Comparison of ENCODE assay signal across 8 cellular contexts in genomic region chr12:67650528-67651379, GRCh38. TPM values are rescaled to one million over a fixed set of nuclear protein-coding genes. Genes with fewer than 3 reads are reported as not detected.
A peak's percentile ranks its signal among the peaks of the same experiment; 100 is the strongest.
DNase-seq lines count a peak whose midpoint lies in the region; ATAC-seq and TF ChIP-seq lines count a peak whose summit lies in the region.

No MANE protein-coding gene starts in this region.

- peak overlapping the region; percentile 95 to 97 for H3K27ac Mint-ChIP-seq in T-cell

- TF ChIP-seq CTCF in epithelial cell of proximal tubule (conservative IDR thresholded peaks at IDR 0.05; ENCODE audit: low read depth, low read length) (no peak), parathyroid adenoma (IDR thresholded peaks at IDR 0.05) (no peak)

- DNase-seq in Right ventricle myocardium inferior (ENCODE audit: missing footprints) = peak; percentile 53
- DNase-seq in left ventricle myocardium superior = no peak
- peak in 3 of 34 experiments; percentile 5 to 26 (median 22) for DNase-seq in T-cell
- DNase-seq in epithelial cell of proximal tubule (ENCODE audit: low read depth) = no peak
- no peak for DNase-seq in iPS-NIHi7 (ENCODE audit: extremely low spot score)
- no peak for DNase-seq in NK-92 treated with Interleukin-12 subunit alpha and Interleukin-12 subunit beta, amount 100 ng/mL, for 24 hours (lab: John Stamatoyannopoulos, UW)

- peak overlapping the region; percentile 59 for H3K4me2 ChIP-seq in parathyroid adenoma (ENCODE audit: low read length)

- H3K4me3 ChIP-seq in epithelial cell of proximal tubule (ENCODE audit: low read depth, low read length) (peak overlapping the region; percentile 90), parathyroid adenoma (ENCODE audit: low read depth, low read length) (peak overlapping the region; percentile 79)

- peaks cover 39% of the 10 kb centered on the region for H3K36me3 Mint-ChIP-seq in T-cell

- H2AFZ ChIP-seq in parathyroid adenoma = peak overlapping the region; percentile 97

- peaks cover 57 to 67% (median 65%) of the 10 kb centered on the region in 3 donors for H3K4me1 Mint-ChIP-seq in T-cell

- POLR2A ChIA-PET in T-cell (lab: Charles Lee) = interaction anchor here in 1 of 2 donors (0.5 kb wide), 1 partner anchor 573 kb away, joined by 3 read pairs; no protein-coding TSS in a partner anchor

- H3K27me3 ChIP-seq in parathyroid adenoma (ENCODE audit: control insufficient read depth, insufficient read depth, low read length) = no peaks in the 10 kb centered on the region

- ATAC-seq in Right ventricle myocardium inferior (no peak), left ventricle myocardium superior (no peak), T-cell (replicated peaks in 1 of 4) (peak; percentile 7 to 19 (median 9)), HG02763 (IDR thresholded peaks at IDR 0.05; ENCODE audit: unreplicated experiment) (no peak)

- H3K27ac ChIP-seq in parathyroid adenoma = peak overlapping the region; percentile 49

- CTCF ChIA-PET in T-cell (lab: Charles Lee) = interaction anchor here (0.5 to 1.2 kb wide), 5 partner anchors 17 to 382 kb away, joined by 3 to 7 read pairs (median 5); no protein-coding TSS in a partner anchor

- H3K9me3 ChIP-seq in parathyroid adenoma (ENCODE audit: control insufficient read depth, low read length) = no peaks in the 10 kb centered on the region

- H3K79me2 ChIP-seq in parathyroid adenoma = peaks cover 19% of the 10 kb centered on the region

- no peaks in the 10 kb centered on the region for H3K36me3 ChIP-seq in parathyroid adenoma (ENCODE audit: control insufficient read depth, insufficient read depth, low read length)

- no peaks in the 10 kb centered on the region for H3K9me3 Mint-ChIP-seq in T-cell

- H3K9ac ChIP-seq in parathyroid adenoma = no peak overlapping the region

- H3K4me3 Mint-ChIP-seq in T-cell = peak overlapping the region; percentile 93 to 99 (median 94)

- H3K27me3 Mint-ChIP-seq in T-cell = no peaks in the 10 kb centered on the region

- intact Hi-C loops in Right ventricle myocardium inferior (cut with DNase I) (loop anchor here (2.0 to 5.0 kb wide), 2 partner anchors 177 to 292 kb away; no protein-coding TSS in a partner anchor), left ventricle myocardium superior (cut with micrococcal nuclease) (loop anchor here (10.0 kb wide), 2 partner anchors 144 to 294 kb away; no protein-coding TSS in a partner anchor)

- peaks cover 21% of the 10 kb centered on the region for H3K4me1 ChIP-seq in parathyroid adenoma

RNA-seq across cellular contexts. Expression of gene DYRK2, which starts 2.2 kb away (rescaled TPM):
- 51.2 TPM for total RNA-seq in Right ventricle myocardium inferior
- 41.5 TPM for total RNA-seq in left ventricle myocardium superior
- total RNA-seq in T-cell = 100 to 1,000 TPM; 104 to 138 (median 120) TPM
- total RNA-seq in epithelial cell of proximal tubule = 24.7 and 29.6 TPM in 2 replicates

Comparison
In these comparisons a context has a peak if more than half of its experiments do, and no peak if none do; other contexts are left out.
1. ATAC-seq: peak in T-cell (4 of 4); none in Right ventricle myocardium inferior (single experiment), left ventricle myocardium superior (single experiment) and HG02763 (single experiment).